In the genomic region with DNA sequence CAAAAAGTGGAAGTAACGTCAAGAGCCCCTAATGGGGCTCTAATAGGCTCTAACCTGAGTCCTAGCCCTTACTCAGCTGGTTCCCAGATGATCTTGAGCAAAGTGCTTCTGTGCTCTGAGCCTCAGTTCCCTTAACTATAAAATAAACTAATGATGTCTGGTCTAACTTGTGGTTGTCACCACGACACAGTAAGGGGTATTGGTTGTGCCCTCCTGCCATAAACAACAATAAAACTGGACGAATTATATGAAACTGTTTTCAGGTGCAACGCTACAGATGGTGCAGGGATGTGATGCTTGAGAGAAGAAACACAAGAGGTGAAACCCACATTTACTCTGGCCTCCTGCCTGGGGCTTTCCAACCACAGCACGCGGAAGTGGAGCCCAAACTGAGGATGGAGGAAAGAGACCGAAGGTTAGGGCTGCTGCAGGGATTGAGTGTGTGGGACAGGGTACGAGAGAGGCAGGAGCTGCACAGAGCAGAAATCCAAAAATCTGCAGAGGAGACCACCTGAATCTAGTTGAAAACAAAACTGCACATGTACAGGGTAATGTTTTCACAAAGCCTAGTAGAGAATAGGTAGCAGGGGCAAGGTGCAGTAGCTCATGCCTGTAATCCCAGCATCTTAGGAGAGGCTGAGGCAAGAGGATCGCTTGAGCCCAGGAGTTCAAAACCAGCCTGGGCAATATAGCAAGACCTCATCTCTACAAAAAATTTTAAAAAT, we compare ENCODE assay signal across 10 cellular contexts. TPM values are rescaled to one million over a fixed set of nuclear protein-coding genes. Genes with fewer than 3 reads are reported as not detected.
DNase-seq lines count a peak whose midpoint lies in the region; ATAC-seq and TF ChIP-seq lines count a peak whose summit lies in the region.
"Had no signal": no experiment of that assay in that cellular context is flagged by ENCODE, and none has a peak within 500 bp of the region (broad histone marks: within the 10 kb centered on the region; RNA-seq: fewer than 3 reads in every experiment).

No MANE protein-coding gene starts in this region.

- no peak overlapping the region for H3K4me3 Mint-ChIP-seq in osteocyte (ENCODE audit: unreplicated experiment)

- DNase-seq in T-helper 2 cell (peak in 3 of 5 experiments; percentile 11 to 85 (median 26)), osteocyte (ENCODE audit: extremely low spot score, unreplicated experiment) (peak; percentile 46), substantia nigra (lab: John Stamatoyannopoulos, UW) (no peak), cerebellum (ENCODE audit: low spot score) (no peak), ACHN (no peak), SHP77 treated with DMSO at 0.1 percent for 48 hours (lab: John Stamatoyannopoulos, UW) (no peak)

- no peaks in the 10 kb centered on the region for H3K4me1 Mint-ChIP-seq in osteocyte (ENCODE audit: unreplicated experiment)

- H3K9me3 Mint-ChIP-seq in osteocyte (ENCODE audit: unreplicated experiment), result peaks cover 6% of the 10 kb centered on the region

- peaks cover 16% of the 10 kb centered on the region for H3K27me3 Mint-ChIP-seq in osteocyte (ENCODE audit: unreplicated experiment)

- H3K36me3 Mint-ChIP-seq in osteocyte (ENCODE audit: unreplicated experiment), result no peaks in the 10 kb centered on the region

- in situ Hi-C loops in ACHN (cut with HindIII; ENCODE audit: low pct_ligation_motif_present, low pct_unique_long_range_greater_than_20kb, low sequenced_read_pairs), result loop anchor here (25.0 kb wide), 1 partner anchor 438 kb away; no protein-coding TSS in a partner anchor

- ATAC-seq in GM18907 (IDR thresholded peaks at IDR 0.05; ENCODE audit: unreplicated experiment), result peak; percentile 84
- peak; percentile 91 for ATAC-seq in HG02798 (IDR thresholded peaks at IDR 0.05; ENCODE audit: poor library complexity, unreplicated experiment)

- H3K27ac Mint-ChIP-seq in osteocyte (ENCODE audit: unreplicated experiment), result no peak overlapping the region

- no peak overlapping the region for H3K27ac ChIP-seq in substantia nigra (ENCODE audit: low read depth, low read length, poor library complexity, severe bottlenecking)

- no peak for TF ChIP-seq CTCF in osteocyte (IDR thresholded peaks at IDR 0.05)

RNA-seq across cellular contexts. Expression of a gene that starts 45.6 kb away (rescaled TPM):
- total RNA-seq in osteocyte (not detected in 2 replicates), cerebellum (not detected)
- total RNA-seq: astrocyte, subcutaneous adipose tissue had no signal

Comparison
In these comparisons a context has a peak if more than half of its experiments do, and no peak if none do; other contexts are left out.
1. DNase-seq: peak in T-helper 2 cell (3 of 5) and osteocyte (single experiment); none in substantia nigra (0 of 49), cerebellum (single experiment), ACHN (single experiment) and SHP77 treated with DMSO at 0.1 percent for 48 hours (single experiment).